In the genomic region with DNA sequence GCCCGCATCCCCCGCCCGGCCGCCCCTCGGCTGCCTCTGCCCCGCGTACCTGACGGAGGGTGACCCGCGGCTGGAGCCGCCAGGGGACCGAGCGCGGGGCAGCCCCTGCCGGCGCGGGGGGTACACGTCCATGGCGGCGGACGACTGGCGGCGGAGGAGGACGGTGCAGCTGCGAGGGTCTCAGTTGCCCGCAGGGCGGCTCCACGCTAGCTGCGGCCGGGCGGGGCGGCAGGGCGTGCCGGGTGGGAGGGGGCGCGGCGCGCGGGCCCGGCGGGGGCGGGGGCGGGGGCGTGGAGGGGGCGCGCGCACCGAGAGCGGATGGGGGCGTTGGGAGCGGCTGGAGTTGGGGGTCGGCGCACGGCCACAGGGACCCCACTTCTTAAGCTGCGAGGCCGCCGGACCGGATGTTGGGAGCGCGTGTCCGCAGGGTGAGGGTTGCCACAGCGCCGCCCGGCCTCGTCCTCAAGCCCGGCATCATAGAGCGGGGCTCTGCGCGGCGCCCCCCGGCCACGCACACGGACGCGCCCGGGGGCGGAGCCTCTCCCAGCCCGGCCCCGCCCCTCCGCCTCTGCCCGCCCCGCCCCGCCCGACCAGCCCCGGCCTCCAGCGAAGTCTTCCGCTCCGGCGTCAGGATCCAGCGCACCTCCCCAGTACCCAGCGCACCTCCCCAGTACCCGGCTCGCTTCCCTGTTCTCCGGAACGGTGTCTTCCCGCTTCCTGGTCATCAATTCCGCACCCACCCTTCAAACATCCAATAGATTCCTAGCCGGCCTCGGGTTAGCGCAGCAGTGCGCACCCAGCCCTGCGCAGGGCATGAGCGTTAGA, we compare ENCODE assay signal across 1 cellular context.
A peak's percentile ranks its signal among the peaks of the same experiment; 100 is the strongest.
TF ChIP-seq lines count a peak whose summit lies in the region.

A gene (minus strand): TSS at position 244 of the 825 bp plus-strand sequence. CDS start 112 bp downstream, at position 132.

TF ChIP-seq in HepG2, 621 proteins besides CTCF, POLR2A, EP300 and RAD21 (continued from another document and continues in another):
- TF ChIP-seq, protein P1, sequence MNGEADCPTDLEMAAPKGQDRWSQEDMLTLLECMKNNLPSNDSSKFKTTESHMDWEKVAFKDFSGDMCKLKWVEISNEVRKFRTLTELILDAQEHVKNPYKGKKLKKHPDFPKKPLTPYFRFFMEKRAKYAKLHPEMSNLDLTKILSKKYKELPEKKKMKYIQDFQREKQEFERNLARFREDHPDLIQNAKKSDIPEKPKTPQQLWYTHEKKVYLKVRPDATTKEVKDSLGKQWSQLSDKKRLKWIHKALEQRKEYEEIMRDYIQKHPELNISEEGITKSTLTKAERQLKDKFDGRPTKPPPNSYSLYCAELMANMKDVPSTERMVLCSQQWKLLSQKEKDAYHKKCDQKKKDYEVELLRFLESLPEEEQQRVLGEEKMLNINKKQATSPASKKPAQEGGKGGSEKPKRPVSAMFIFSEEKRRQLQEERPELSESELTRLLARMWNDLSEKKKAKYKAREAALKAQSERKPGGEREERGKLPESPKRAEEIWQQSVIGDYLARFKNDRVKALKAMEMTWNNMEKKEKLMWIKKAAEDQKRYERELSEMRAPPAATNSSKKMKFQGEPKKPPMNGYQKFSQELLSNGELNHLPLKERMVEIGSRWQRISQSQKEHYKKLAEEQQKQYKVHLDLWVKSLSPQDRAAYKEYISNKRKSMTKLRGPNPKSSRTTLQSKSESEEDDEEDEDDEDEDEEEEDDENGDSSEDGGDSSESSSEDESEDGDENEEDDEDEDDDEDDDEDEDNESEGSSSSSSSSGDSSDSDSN (CRISPR knock-in tag; IDR thresholded peaks at IDR 0.05), result peak; percentile 85
- no peak for TF ChIP-seq ATF1 (CRISPR knock-in tag; IDR thresholded peaks at IDR 0.05)
- no peak for TF ChIP-seq SUZ12 (IDR thresholded peaks at IDR 0.05; ENCODE audit: low read depth, low read length)
- peak; percentile 11; the same call in 1 of the 2 replicates for TF ChIP-seq HNF4G (IDR thresholded peaks at IDR 0.05; ENCODE audit: borderline replicate concordance, low read depth, low read length)
- peak; percentile 61; the same call in 1 of the 2 replicates for TF ChIP-seq HNF4G (CRISPR knock-in tag; IDR thresholded peaks at IDR 0.05; ENCODE audit: borderline replicate concordance, low read depth)
- no peak for TF ChIP-seq ZNF75D (CRISPR knock-in tag; IDR thresholded peaks at IDR 0.05; ENCODE audit: borderline replicate concordance)
- TF ChIP-seq SIN3B (IDR thresholded peaks at IDR 0.05; ENCODE audit: low read length), result no peak
- TF ChIP-seq, protein P2, sequence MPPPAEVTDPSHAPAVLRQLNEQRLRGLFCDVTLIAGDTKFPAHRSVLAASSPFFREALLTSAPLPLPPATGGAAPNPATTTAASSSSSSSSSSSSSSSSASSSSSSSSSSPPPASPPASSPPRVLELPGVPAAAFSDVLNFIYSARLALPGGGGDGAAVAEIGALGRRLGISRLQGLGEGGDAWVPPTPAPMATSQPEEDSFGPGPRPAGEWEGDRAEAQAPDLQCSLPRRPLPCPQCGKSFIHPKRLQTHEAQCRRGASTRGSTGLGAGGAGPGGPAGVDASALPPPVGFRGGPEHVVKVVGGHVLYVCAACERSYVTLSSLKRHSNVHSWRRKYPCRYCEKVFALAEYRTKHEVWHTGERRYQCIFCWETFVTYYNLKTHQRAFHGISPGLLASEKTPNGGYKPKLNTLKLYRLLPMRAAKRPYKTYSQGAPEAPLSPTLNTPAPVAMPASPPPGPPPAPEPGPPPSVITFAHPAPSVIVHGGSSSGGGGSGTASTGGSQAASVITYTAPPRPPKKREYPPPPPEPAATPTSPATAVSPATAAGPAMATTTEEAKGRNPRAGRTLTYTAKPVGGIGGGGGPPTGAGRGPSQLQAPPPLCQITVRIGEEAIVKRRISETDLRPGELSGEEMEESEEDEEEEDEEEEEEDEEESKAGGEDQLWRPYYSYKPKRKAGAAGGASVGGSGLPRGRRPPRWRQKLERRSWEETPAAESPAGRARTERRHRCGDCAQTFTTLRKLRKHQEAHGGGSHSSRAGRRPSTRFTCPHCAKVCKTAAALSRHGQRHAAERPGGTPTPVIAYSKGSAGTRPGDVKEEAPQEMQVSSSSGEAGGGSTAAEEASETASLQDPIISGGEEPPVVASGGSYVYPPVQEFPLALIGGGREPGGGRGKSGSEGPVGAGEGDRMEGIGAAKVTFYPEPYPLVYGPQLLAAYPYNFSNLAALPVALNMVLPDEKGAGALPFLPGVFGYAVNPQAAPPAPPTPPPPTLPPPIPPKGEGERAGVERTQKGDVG (CRISPR knock-in tag; IDR thresholded peaks at IDR 0.05; ENCODE audit: borderline replicate concordance), result no peak; the same call in 1 of the 2 replicates
- no peak for TF ChIP-seq TRIM24 (CRISPR knock-in tag; IDR thresholded peaks at IDR 0.05)
- no peak; the same call in 1 of the 2 replicates for TF ChIP-seq ZNF550 (CRISPR knock-in tag; IDR thresholded peaks at IDR 0.05; ENCODE audit: borderline replicate concordance)
- TF ChIP-seq HCFC1 (IDR thresholded peaks at IDR 0.05; ENCODE audit: low read depth, low read length), result no peak
- TF ChIP-seq, protein P3, sequence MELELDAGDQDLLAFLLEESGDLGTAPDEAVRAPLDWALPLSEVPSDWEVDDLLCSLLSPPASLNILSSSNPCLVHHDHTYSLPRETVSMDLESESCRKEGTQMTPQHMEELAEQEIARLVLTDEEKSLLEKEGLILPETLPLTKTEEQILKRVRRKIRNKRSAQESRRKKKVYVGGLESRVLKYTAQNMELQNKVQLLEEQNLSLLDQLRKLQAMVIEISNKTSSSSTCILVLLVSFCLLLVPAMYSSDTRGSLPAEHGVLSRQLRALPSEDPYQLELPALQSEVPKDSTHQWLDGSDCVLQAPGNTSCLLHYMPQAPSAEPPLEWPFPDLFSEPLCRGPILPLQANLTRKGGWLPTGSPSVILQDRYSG (CRISPR knock-in tag; IDR thresholded peaks at IDR 0.05), result 0 out of 2 replicates have a peak, but pooled peaks have one; percentile 0
- TF ChIP-seq ZMAT3 (CRISPR knock-in tag; conservative IDR thresholded peaks at IDR 0.05), result no peak
- TF ChIP-seq, protein P4, sequence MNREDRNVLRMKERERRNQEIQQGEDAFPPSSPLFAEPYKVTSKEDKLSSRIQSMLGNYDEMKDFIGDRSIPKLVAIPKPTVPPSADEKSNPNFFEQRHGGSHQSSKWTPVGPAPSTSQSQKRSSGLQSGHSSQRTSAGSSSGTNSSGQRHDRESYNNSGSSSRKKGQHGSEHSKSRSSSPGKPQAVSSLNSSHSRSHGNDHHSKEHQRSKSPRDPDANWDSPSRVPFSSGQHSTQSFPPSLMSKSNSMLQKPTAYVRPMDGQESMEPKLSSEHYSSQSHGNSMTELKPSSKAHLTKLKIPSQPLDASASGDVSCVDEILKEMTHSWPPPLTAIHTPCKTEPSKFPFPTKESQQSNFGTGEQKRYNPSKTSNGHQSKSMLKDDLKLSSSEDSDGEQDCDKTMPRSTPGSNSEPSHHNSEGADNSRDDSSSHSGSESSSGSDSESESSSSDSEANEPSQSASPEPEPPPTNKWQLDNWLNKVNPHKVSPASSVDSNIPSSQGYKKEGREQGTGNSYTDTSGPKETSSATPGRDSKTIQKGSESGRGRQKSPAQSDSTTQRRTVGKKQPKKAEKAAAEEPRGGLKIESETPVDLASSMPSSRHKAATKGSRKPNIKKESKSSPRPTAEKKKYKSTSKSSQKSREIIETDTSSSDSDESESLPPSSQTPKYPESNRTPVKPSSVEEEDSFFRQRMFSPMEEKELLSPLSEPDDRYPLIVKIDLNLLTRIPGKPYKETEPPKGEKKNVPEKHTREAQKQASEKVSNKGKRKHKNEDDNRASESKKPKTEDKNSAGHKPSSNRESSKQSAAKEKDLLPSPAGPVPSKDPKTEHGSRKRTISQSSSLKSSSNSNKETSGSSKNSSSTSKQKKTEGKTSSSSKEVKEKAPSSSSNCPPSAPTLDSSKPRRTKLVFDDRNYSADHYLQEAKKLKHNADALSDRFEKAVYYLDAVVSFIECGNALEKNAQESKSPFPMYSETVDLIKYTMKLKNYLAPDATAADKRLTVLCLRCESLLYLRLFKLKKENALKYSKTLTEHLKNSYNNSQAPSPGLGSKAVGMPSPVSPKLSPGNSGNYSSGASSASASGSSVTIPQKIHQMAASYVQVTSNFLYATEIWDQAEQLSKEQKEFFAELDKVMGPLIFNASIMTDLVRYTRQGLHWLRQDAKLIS (CRISPR knock-in tag; IDR thresholded peaks at IDR 0.05), result no peak
- TF ChIP-seq SAFB2 (CRISPR knock-in tag; IDR thresholded peaks at IDR 0.05; ENCODE audit: borderline replicate concordance, low read depth), result no peak
- TF ChIP-seq ZNF101 (CRISPR knock-in tag; IDR thresholded peaks at IDR 0.05; ENCODE audit: borderline replicate concordance, low read depth), result no peak
- TF ChIP-seq JUND (CRISPR knock-in tag; IDR thresholded peaks at IDR 0.05), result peak; percentile 27; the same call in 1 of the 2 replicates
- TF ChIP-seq ZNF788 (CRISPR knock-in tag; IDR thresholded peaks at IDR 0.05; ENCODE audit: borderline replicate concordance), result peak; percentile 80
- TF ChIP-seq YEATS4 (CRISPR knock-in tag; IDR thresholded peaks at IDR 0.05; ENCODE audit: borderline replicate concordance), result peak; percentile 85
- no peak for TF ChIP-seq ATF7 (IDR thresholded peaks at IDR 0.05)
- TF ChIP-seq ATF7 (CRISPR knock-in tag; IDR thresholded peaks at IDR 0.05), result no peak; the same call in 1 of the 2 replicates
- TF ChIP-seq, protein P5, sequence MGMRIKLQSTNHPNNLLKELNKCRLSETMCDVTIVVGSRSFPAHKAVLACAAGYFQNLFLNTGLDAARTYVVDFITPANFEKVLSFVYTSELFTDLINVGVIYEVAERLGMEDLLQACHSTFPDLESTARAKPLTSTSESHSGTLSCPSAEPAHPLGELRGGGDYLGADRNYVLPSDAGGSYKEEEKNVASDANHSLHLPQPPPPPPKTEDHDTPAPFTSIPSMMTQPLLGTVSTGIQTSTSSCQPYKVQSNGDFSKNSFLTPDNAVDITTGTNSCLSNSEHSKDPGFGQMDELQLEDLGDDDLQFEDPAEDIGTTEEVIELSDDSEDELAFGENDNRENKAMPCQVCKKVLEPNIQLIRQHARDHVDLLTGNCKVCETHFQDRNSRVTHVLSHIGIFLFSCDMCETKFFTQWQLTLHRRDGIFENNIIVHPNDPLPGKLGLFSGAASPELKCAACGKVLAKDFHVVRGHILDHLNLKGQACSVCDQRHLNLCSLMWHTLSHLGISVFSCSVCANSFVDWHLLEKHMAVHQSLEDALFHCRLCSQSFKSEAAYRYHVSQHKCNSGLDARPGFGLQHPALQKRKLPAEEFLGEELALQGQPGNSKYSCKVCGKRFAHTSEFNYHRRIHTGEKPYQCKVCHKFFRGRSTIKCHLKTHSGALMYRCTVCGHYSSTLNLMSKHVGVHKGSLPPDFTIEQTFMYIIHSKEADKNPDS (CRISPR knock-in tag; IDR thresholded peaks at IDR 0.05), result 0 out of 2 replicates have a peak, but pooled peaks have one; percentile 64
- TF ChIP-seq WIZ (CRISPR knock-in tag; IDR thresholded peaks at IDR 0.05), result 0 out of 2 replicates have a peak, but pooled peaks have one; percentile 75
- TF ChIP-seq, protein P6, sequence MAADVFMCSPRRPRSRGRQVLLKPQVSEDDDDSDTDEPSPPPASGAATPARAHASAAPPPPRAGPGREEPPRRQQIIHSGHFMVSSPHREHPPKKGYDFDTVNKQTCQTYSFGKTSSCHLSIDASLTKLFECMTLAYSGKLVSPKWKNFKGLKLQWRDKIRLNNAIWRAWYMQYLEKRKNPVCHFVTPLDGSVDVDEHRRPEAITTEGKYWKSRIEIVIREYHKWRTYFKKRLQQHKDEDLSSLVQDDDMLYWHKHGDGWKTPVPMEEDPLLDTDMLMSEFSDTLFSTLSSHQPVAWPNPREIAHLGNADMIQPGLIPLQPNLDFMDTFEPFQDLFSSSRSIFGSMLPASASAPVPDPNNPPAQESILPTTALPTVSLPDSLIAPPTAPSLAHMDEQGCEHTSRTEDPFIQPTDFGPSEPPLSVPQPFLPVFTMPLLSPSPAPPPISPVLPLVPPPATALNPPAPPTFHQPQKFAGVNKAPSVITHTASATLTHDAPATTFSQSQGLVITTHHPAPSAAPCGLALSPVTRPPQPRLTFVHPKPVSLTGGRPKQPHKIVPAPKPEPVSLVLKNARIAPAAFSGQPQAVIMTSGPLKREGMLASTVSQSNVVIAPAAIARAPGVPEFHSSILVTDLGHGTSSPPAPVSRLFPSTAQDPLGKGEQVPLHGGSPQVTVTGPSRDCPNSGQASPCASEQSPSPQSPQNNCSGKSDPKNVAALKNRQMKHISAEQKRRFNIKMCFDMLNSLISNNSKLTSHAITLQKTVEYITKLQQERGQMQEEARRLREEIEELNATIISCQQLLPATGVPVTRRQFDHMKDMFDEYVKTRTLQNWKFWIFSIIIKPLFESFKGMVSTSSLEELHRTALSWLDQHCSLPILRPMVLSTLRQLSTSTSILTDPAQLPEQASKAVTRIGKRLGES (CRISPR knock-in tag; IDR thresholded peaks at IDR 0.05; ENCODE audit: borderline replicate concordance), result no peak; the same call in none of the 2 replicates
- no peak for TF ChIP-seq SYNCRIP (IDR thresholded peaks at IDR 0.05; ENCODE audit: insufficient read depth, low read depth, low read length)
- TF ChIP-seq ZNF607 (CRISPR knock-in tag; IDR thresholded peaks at IDR 0.05; ENCODE audit: borderline replicate concordance), result no peak; the same call in none of the 2 replicates
- TF ChIP-seq, protein P7, sequence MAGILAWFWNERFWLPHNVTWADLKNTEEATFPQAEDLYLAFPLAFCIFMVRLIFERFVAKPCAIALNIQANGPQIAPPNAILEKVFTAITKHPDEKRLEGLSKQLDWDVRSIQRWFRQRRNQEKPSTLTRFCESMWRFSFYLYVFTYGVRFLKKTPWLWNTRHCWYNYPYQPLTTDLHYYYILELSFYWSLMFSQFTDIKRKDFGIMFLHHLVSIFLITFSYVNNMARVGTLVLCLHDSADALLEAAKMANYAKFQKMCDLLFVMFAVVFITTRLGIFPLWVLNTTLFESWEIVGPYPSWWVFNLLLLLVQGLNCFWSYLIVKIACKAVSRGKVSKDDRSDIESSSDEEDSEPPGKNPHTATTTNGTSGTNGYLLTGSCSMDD (CRISPR knock-in tag; IDR thresholded peaks at IDR 0.05), result no peak
- TF ChIP-seq ZNF790 (CRISPR knock-in tag; IDR thresholded peaks at IDR 0.05; ENCODE audit: borderline replicate concordance), result no peak
- peak; percentile 50; the same call in 1 of the 2 replicates for TF ChIP-seq NFYB (CRISPR knock-in tag; IDR thresholded peaks at IDR 0.05)
- TF ChIP-seq CHD4 (IDR thresholded peaks at IDR 0.05; ENCODE audit: borderline replicate concordance, low read length), result no peak
